In genomic region chr2:127085260-127085666, GRCh38 we compare ENCODE assay signal across 9 cellular contexts. TPM values are rescaled to one million over a fixed set of nuclear protein-coding genes. Genes with fewer than 3 reads are reported as not detected.
DNase-seq lines count a peak whose midpoint lies in the region; ATAC-seq, FAIRE-seq and TF ChIP-seq lines count a peak whose summit lies in the region.
"Had no signal": no experiment of that assay in that cellular context is flagged by ENCODE, and none has a peak within 500 bp of the region (broad histone marks: within the 10 kb centered on the region; RNA-seq: fewer than 3 reads in every experiment).

No MANE protein-coding gene starts in this region.

- H3K27ac Mint-ChIP-seq in naive thymus-derived CD4-positive, alpha-beta T cell: peak overlapping the region; percentile 93 to 99 (median 98)
- H3K27ac Mint-ChIP-seq in glutamatergic neuron (ENCODE audit: unreplicated experiment): no peak overlapping the region

- peak overlapping the region; percentile 49 for H3K27ac ChIP-seq in angular gyrus (ENCODE audit: low read depth, low read length)
- peak overlapping the region; percentile 77 for H3K27ac ChIP-seq in naive thymus-derived CD4-positive, alpha-beta T cell (ENCODE audit: low read depth, low read length)
- H3K27ac ChIP-seq: epithelial cell of prostate had no signal

- peaks cover 0 to 2% (median 0%) of the 10 kb centered on the region in 5 donors for H3K36me3 Mint-ChIP-seq in naive thymus-derived CD4-positive, alpha-beta T cell
- no peaks in the 10 kb centered on the region for H3K36me3 Mint-ChIP-seq in glutamatergic neuron (ENCODE audit: unreplicated experiment)

- no peak for TF ChIP-seq POLR2A in erythroblast (IDR thresholded peaks at IDR 0.05; ENCODE audit: low read length)

- H3K4me3 Mint-ChIP-seq in naive thymus-derived CD4-positive, alpha-beta T cell: peak overlapping the region; percentile 21 to 96 (median 74)
- H3K4me3 Mint-ChIP-seq in glutamatergic neuron (ENCODE audit: unreplicated experiment): no peak overlapping the region

- POLR2A ChIA-PET in naive thymus-derived CD4-positive, alpha-beta T cell (lab: Charles Lee): interaction anchor here (1.1 to 2.6 kb wide), 5 partner anchors 10 to 441 kb away, joined by 3 to 17 read pairs (median 3); partner anchors contain the start of genes BIN1, ERCC3 and IWS1

- H3K27me3 ChIP-seq in naive thymus-derived CD4-positive, alpha-beta T cell (ENCODE audit: control insufficient read depth in 2 of 2, insufficient read depth in 2 of 2, low read length in 2 of 2): no peaks in the 10 kb centered on the region

- no peaks in the 10 kb centered on the region for H3K9me3 ChIP-seq in naive thymus-derived CD4-positive, alpha-beta T cell (ENCODE audit: control insufficient read depth in 2 of 3, low read length in 3 of 3)

- H3K4me3 ChIP-seq in naive thymus-derived CD4-positive, alpha-beta T cell (ENCODE audit: low read length): no peak overlapping the region

- ATAC-seq in naive thymus-derived CD4-positive, alpha-beta T cell: peak; percentile 5
- no peak for ATAC-seq in GM21515 (IDR thresholded peaks at IDR 0.05; ENCODE audit: unreplicated experiment)

- H3K4me1 ChIP-seq in naive thymus-derived CD4-positive, alpha-beta T cell (ENCODE audit: control insufficient read depth in 2 of 2, insufficient read depth in 2 of 2, low read length in 2 of 2): peaks cover 47 to 50% of the 10 kb centered on the region in 2 donors

- H3K9me3 Mint-ChIP-seq in naive thymus-derived CD4-positive, alpha-beta T cell: no peaks in the 10 kb centered on the region
- peaks cover 15% of the 10 kb centered on the region for H3K9me3 Mint-ChIP-seq in glutamatergic neuron (ENCODE audit: unreplicated experiment)

- peaks cover 41 to 66% (median 53%) of the 10 kb centered on the region in 7 donors for H3K4me1 Mint-ChIP-seq in naive thymus-derived CD4-positive, alpha-beta T cell
- peaks cover 24% of the 10 kb centered on the region for H3K4me1 Mint-ChIP-seq in glutamatergic neuron (ENCODE audit: low read depth, unreplicated experiment)

- TF ChIP-seq CTCF in glutamatergic neuron (IDR thresholded peaks at IDR 0.05; ENCODE audit: partially characterized antibody, unreplicated experiment): no peak

- CTCF ChIA-PET in naive thymus-derived CD4-positive, alpha-beta T cell (lab: Charles Lee): interaction anchor here (0.7 to 2.7 kb wide), 2 partner anchors 10 to 17 kb away, joined by 3 to 12 read pairs; no protein-coding TSS in a partner anchor

- in situ Hi-C loops in KBM-7 (cut with MboI; ENCODE audit: low pct_unique_long_range_greater_than_20kb, low sequenced_read_pairs): no loop called here

- peak; percentile 94 for FAIRE-seq in GM19239 (lab: Jason Lieb, UNC)

- H3K27me3 Mint-ChIP-seq in naive thymus-derived CD4-positive, alpha-beta T cell: peaks cover 0 to 7% (median 0%) of the 10 kb centered on the region in 5 donors
- peaks cover 15% of the 10 kb centered on the region for H3K27me3 Mint-ChIP-seq in glutamatergic neuron (ENCODE audit: unreplicated experiment)

- DNase-seq in GM19239 (ENCODE audit: insufficient read length, low spot score): no peak
- peak; percentile 36 for DNase-seq in KBM-7
- DNase-seq in naive thymus-derived CD4-positive, alpha-beta T cell: peak in 6 of 9 donors; percentile 24 to 37 (median 30)
- DNase-seq in RKO (ENCODE audit: low spot score): no peak
- DNase-seq in erythroblast (lab: John Stamatoyannopoulos, UW): no peak
- no peak for DNase-seq in glutamatergic neuron

- no peaks in the 10 kb centered on the region for H3K36me3 ChIP-seq in naive thymus-derived CD4-positive, alpha-beta T cell (ENCODE audit: control insufficient read depth in 2 of 3, insufficient read depth in 3 of 3, low read length in 3 of 3)

- intact Hi-C loops in naive thymus-derived CD4-positive, alpha-beta T cell (cut with micrococcal nuclease): loop anchor here (10.0 kb wide), 5 partner anchors 210 to 440 kb away; partner anchors contain the start of genes ERCC3 (in 1 of the 2), GYPC (in 1 of the 2), IWS1 (in 1 of the 2) and MAP3K2 (in 1 of the 2)

RNA-seq across cellular contexts. Expression of gene BIN1, which starts 21.7 kb away (rescaled TPM):
- total RNA-seq in naive thymus-derived CD4-positive, alpha-beta T cell: 100 to 1,000 TPM; 103 to 120 (median 109) TPM
- 100 to 1,000 TPM; 158 to 161 TPM for polyA plus RNA-seq in naive thymus-derived CD4-positive, alpha-beta T cell
- total RNA-seq in glutamatergic neuron (ENCODE audit: unreplicated experiment): 176 TPM

Comparison
In these comparisons a context has a peak if more than half of its experiments do, and no peak if none do; other contexts are left out.
1. DNase-seq: peak in KBM-7 (single experiment) and naive thymus-derived CD4-positive, alpha-beta T cell (6 of 9); none in GM19239 (single experiment), RKO (single experiment), erythroblast (0 of 2) and glutamatergic neuron (single experiment).